Comparison of ENCODE assay signal across 8 cellular contexts in the genomic region with DNA sequence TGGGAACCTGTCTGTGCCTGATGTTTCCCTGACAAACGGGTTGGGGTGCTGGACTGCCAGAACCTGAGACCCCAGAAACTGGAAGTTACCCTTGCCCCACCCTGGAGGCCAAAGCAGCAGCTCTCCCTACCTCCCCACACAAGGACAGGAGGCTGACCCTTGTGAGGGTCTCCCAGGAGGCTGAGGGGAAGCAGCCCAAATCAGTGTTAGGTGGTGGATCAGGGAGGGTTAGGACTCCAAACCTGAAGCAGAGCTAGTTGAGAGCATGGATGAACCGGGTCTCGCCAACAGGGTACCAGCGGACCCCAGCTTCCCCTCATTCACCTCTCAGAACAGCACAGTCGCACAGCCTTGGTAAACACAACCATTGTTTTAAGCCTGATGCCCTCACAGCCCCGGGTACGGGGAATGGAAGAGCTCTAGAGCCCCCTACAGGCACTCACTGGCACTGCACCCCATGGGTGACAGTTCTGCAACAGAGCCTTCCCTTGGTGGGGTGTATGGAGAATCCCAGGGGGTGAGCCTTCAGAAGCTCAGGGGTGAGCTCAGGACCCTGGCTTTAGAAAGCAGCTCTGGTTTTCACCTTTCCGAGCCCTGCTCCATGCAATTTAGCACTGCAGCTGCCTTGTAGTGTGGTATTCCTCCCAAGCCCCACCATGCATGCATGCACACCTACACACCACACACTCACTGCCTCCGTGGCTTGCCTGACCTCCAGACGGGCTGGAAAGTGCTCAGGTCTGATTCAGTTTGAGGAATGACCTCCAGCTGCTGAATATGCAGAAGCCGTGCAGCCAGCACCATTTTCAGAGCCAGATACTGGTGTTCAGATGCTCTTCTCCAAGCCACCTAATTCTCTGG. TPM values are rescaled to one million over a fixed set of nuclear protein-coding genes. Genes with fewer than 3 reads are reported as not detected.
DNase-seq lines count a peak whose midpoint lies in the region; ATAC-seq and TF ChIP-seq lines count a peak whose summit lies in the region.

No MANE protein-coding gene starts in this region.

- no peaks in the 10 kb centered on the region for H3K9me3 ChIP-seq in OCI-LY1 (ENCODE audit: low read length)
- no peaks in the 10 kb centered on the region for H3K9me3 ChIP-seq in fibroblast of lung (ENCODE audit: control insufficient read depth, insufficient read depth, low read depth, low read length)

- H3K79me2 ChIP-seq in OCI-LY1 (ENCODE audit: insufficient read depth, low read length) (no peaks in the 10 kb centered on the region), fibroblast of lung (ENCODE audit: control insufficient read depth, insufficient read depth, low read length) (no peaks in the 10 kb centered on the region)

- no peaks in the 10 kb centered on the region for H3F3A ChIP-seq in OCI-LY1 (ENCODE audit: insufficient read depth, low read length)

- H3K9me2 ChIP-seq in OCI-LY1 (ENCODE audit: low read depth, low read length): no peaks in the 10 kb centered on the region

- no peak overlapping the region for H3K4me3 ChIP-seq in OCI-LY1 (ENCODE audit: low read depth, low read length, poor library complexity, severe bottlenecking)
- H3K4me3 ChIP-seq in fibroblast of lung (replicated peaks in 1 of 4; ENCODE audit: control extremely low read depth in 1 of 4, insufficient read depth in 1 of 4, low read depth in 3 of 4, low read length in 4 of 4): no peak overlapping the region

- H2AFZ ChIP-seq in OCI-LY1 (ENCODE audit: low read length): no peak overlapping the region
- H2AFZ ChIP-seq in fibroblast of lung (ENCODE audit: low read length): no peak overlapping the region

- no peak overlapping the region for H3K4me2 ChIP-seq in OCI-LY1 (ENCODE audit: low read length)
- H3K4me2 ChIP-seq in fibroblast of lung (ENCODE audit: extremely low read depth, insufficient read depth, low read length): no peak overlapping the region

- H3K36me3 Mint-ChIP-seq in nephron (ENCODE audit: low read depth): no peaks in the 10 kb centered on the region

- no peak overlapping the region for H3K4me3 Mint-ChIP-seq in nephron

- H4K20me1 ChIP-seq in OCI-LY1 (ENCODE audit: insufficient read depth, low read length) (no peaks in the 10 kb centered on the region), fibroblast of lung (ENCODE audit: control insufficient read depth, extremely low read depth, insufficient read depth, low read length) (no peaks in the 10 kb centered on the region)

- ATAC-seq in HG03196 (IDR thresholded peaks at IDR 0.05; ENCODE audit: unreplicated experiment): no peak

- no peaks in the 10 kb centered on the region for H3K9me3 Mint-ChIP-seq in nephron

- H3K27me3 Mint-ChIP-seq in nephron (ENCODE audit: low read depth): peaks cover 79% of the 10 kb centered on the region

- no peaks in the 10 kb centered on the region for H3K27me3 ChIP-seq in OCI-LY1 (ENCODE audit: insufficient read depth, low read length)
- peaks cover 6% of the 10 kb centered on the region for H3K27me3 ChIP-seq in fibroblast of lung (ENCODE audit: control insufficient read depth, insufficient read depth, low read length)

- H3K36me3 ChIP-seq in OCI-LY1 (ENCODE audit: insufficient read depth, low read length) (no peaks in the 10 kb centered on the region), fibroblast of lung (ENCODE audit: control insufficient read depth, insufficient read depth, low read length) (no peaks in the 10 kb centered on the region)

- DNase-seq in HS-5 (ENCODE audit: low read depth) (peak; percentile 16), activated T-cell treated with anti-CD3 and anti-CD28 coated beads for 48 hours (ENCODE audit: low read depth) (peak; percentile 59), fibroblast of lung (ENCODE audit: low read depth in 2 of 2) (peak; percentile 34 to 59)
- DNase-seq in stimulated activated naive CD4-positive, alpha-beta T cell (lab: John Stamatoyannopoulos, UW): peak in 4 of 6 experiments; percentile 10 to 40 (median 17)

- peak; percentile 17 for TF ChIP-seq CTCF in GM12801 (IDR thresholded peaks at IDR 0.05; ENCODE audit: extremely low read depth, insufficient read length)
- peak; percentile 97 for TF ChIP-seq CTCF in OCI-LY1 (IDR thresholded peaks at IDR 0.05; ENCODE audit: low read length)
- peak; percentile 99 to 100 for TF ChIP-seq CTCF in fibroblast of lung (conservative IDR thresholded peaks at IDR 0.05 in 1 of 2, IDR thresholded peaks at IDR 0.05 in 1 of 2; ENCODE audit: low read depth in 1 of 2, low read length in 2 of 2)
- peak; percentile 95 to 98 (median 96) for TF ChIP-seq CTCF in nephron (IDR thresholded peaks at IDR 0.05; ENCODE audit: unreplicated experiment in 3 of 3)

- no peak overlapping the region for H3K9ac ChIP-seq in OCI-LY1 (ENCODE audit: low read length)
- H3K9ac ChIP-seq in fibroblast of lung (ENCODE audit: insufficient read depth, low read length): no peak overlapping the region

- no peaks in the 10 kb centered on the region for H3K4me1 Mint-ChIP-seq in nephron

- H3K27ac Mint-ChIP-seq in nephron: no peak overlapping the region

- H3K27ac ChIP-seq in OCI-LY1 (ENCODE audit: low read depth, low read length, poor library complexity, severe bottlenecking) (no peak overlapping the region), fibroblast of lung (ENCODE audit: insufficient read depth, low read length) (no peak overlapping the region)

- H3K4me1 ChIP-seq in OCI-LY1 (ENCODE audit: insufficient read depth, low read length, severe bottlenecking) (no peaks in the 10 kb centered on the region), fibroblast of lung (ENCODE audit: control insufficient read depth, extremely low read depth, insufficient read depth, low read length) (no peaks in the 10 kb centered on the region)

RNA-seq across cellular contexts. Expression of a gene that starts 11.2 kb away (rescaled TPM):
- not detected in 2 replicates for total RNA-seq in fibroblast of lung
- 0.03 TPM in 1 of 2 replicates, not detected in the other for polyA plus RNA-seq in fibroblast of lung
- not detected in 2 replicates for polyA plus RNA-seq in fibroblast of lung (2012)
- not detected in 2 replicates for polyA minus RNA-seq in fibroblast of lung (ENCODE audit: low replicate concordance)

Comparison
In these comparisons a context has a peak if more than half of its experiments do, and no peak if none do; other contexts are left out.
1. CTCF ChIP-seq: peak in every context shown above with its lines; median percentile 100 in fibroblast of lung; 97 in OCI-LY1; 96 in nephron; 17 in GM12801.